8 cellular contexts compared by ENCODE assay signal in genomic region chr10:128011059-128011979, GRCh38.
A peak's percentile ranks its signal among the peaks of the same experiment; 100 is the strongest.
DNase-seq lines count a peak whose midpoint lies in the region; ATAC-seq and TF ChIP-seq lines count a peak whose summit lies in the region.

No MANE protein-coding gene starts in this region.

- H3K36me3 Mint-ChIP-seq in Caco-2 (ENCODE audit: insufficient read depth, unreplicated experiment) (peaks cover 5% of the 10 kb centered on the region), neural progenitor cell (no peaks in the 10 kb centered on the region)
- H3K36me3 Mint-ChIP-seq in activated T-cell treated with anti-CD3 and anti-CD28 coated beads, Interleukin-2, amount 50 U/mL, for 4 hours (ENCODE audit: insufficient read depth) = no peaks in the 10 kb centered on the region

- H2AFZ ChIP-seq in PC-3 (ENCODE audit: low read length) = peak overlapping the region; percentile 67; the same call in 1 of the 2 replicates
- no peak overlapping the region for H2AFZ ChIP-seq in neural progenitor cell (replicated peaks)

- intact Hi-C loops in Caco-2 (cut with micrococcal nuclease; ENCODE audit: unreplicated experiment) = loop anchor here (1.0 to 5.0 kb wide), 4 partner anchors 58 to 294 kb away; no protein-coding TSS in a partner anchor
- intact Hi-C loops in PC-3 (cut with micrococcal nuclease) = loop anchor here (1.0 to 5.0 kb wide), 3 partner anchors 58 to 294 kb away; no protein-coding TSS in a partner anchor

- H3K4me1 ChIP-seq in Caco-2 = no peaks in the 10 kb centered on the region
- peaks cover 12% of the 10 kb centered on the region for H3K4me1 ChIP-seq in PC-3 (ENCODE audit: insufficient read depth, low read length)
- H3K4me1 ChIP-seq in neural progenitor cell = peaks cover 9% of the 10 kb centered on the region

- BruUV-seq in Caco-2 (replicated peaks; lab: Mats Ljungman, UMichigan) = no TSS peak
- BruUV-seq in PC-3 (replicated peaks; lab: Mats Ljungman, UMichigan) = no TSS peak

- H3K36me3 ChIP-seq in Caco-2 (ENCODE audit: control insufficient read depth, insufficient read depth, low read length) (no peaks in the 10 kb centered on the region), PC-3 (ENCODE audit: low read depth, low read length) (no peaks in the 10 kb centered on the region; the same call in 1 of the 2 replicates), neural progenitor cell (no peaks in the 10 kb centered on the region)

- H3K4me3 Mint-ChIP-seq in Caco-2 (ENCODE audit: unreplicated experiment) (no peak overlapping the region), neural progenitor cell (no peak overlapping the region)
- H3K4me3 Mint-ChIP-seq in activated T-cell treated with anti-CD3 and anti-CD28 coated beads, Interleukin-2, amount 50 U/mL, for 4 hours = peak overlapping the region; percentile 19

- H3K9me3 ChIP-seq in Caco-2 (no peaks in the 10 kb centered on the region), PC-3 (ENCODE audit: low read length) (no peaks in the 10 kb centered on the region), neural progenitor cell (ENCODE audit: low read depth) (no peaks in the 10 kb centered on the region)

- DNase-seq in Caco-2 (peak; percentile 71 to 90), PC-3 (peak; percentile 74), fibroblast of pulmonary artery (ENCODE audit: low read depth) (peak; percentile 62), neural progenitor cell (ENCODE audit: low spot score) (peak; percentile 89), superior temporal gyrus (ENCODE audit: extremely low spot score) (peak; percentile 92)
- DNase-seq in activated T-cell treated with anti-CD3 and anti-CD28 coated beads, Interleukin-2, amount 50 U/mL, for 4 hours = peak; percentile 91

- no peak overlapping the region for H3K27ac Mint-ChIP-seq in Caco-2 (ENCODE audit: unreplicated experiment)
- H3K27ac Mint-ChIP-seq in neural progenitor cell = no peak overlapping the region

- H3K79me2 ChIP-seq in PC-3 (ENCODE audit: low read length) = no peaks in the 10 kb centered on the region
- H3K79me2 ChIP-seq in neural progenitor cell (ENCODE audit: low read depth) = no peaks in the 10 kb centered on the region

- H3F3A ChIP-seq in PC-3 (ENCODE audit: low read length, unreplicated experiment) = no peaks in the 10 kb centered on the region
- peaks cover 8% of the 10 kb centered on the region for H3F3A ChIP-seq in neural progenitor cell (ENCODE audit: low read depth)

- no peaks in the 10 kb centered on the region for H3K9me2 ChIP-seq in PC-3 (replicated peaks; ENCODE audit: low read length)

- H3K4me3 ChIP-seq in Caco-2 (ENCODE audit: low read depth, low read length) (no peak overlapping the region), PC-3 (ENCODE audit: low read length) (no peak overlapping the region), fibroblast of pulmonary artery (replicated peaks; ENCODE audit: low read depth, low read length) (no peak overlapping the region), neural progenitor cell (no peak overlapping the region)

- H3K4me1 Mint-ChIP-seq in Caco-2 (ENCODE audit: low read depth, unreplicated experiment) (no peaks in the 10 kb centered on the region), neural progenitor cell (peaks cover 25% of the 10 kb centered on the region)
- H3K4me1 Mint-ChIP-seq in activated T-cell treated with anti-CD3 and anti-CD28 coated beads, Interleukin-2, amount 50 U/mL, for 4 hours (ENCODE audit: low read depth) = peaks cover 7% of the 10 kb centered on the region

- peak overlapping the region; percentile 60 for H3K4me2 ChIP-seq in PC-3 (ENCODE audit: low read length)
- no peak overlapping the region for H3K4me2 ChIP-seq in neural progenitor cell

- ATAC-seq in GM19438 (IDR thresholded peaks at IDR 0.05; ENCODE audit: low read depth, unreplicated experiment) (peak; percentile 85), HG03469 (IDR thresholded peaks at IDR 0.05; ENCODE audit: unreplicated experiment) (peak; percentile 72), PC-3 (peak; percentile 87)
- peak; percentile 89 to 90 for ATAC-seq in activated T-cell treated with anti-CD3 and anti-CD28 coated beads, Interleukin-2, amount 50 U/mL, for 4 hours

- CTCF ChIA-PET in Caco-2 (lab: Charles Lee) = interaction anchor here (0.5 to 2.4 kb wide), 8 partner anchors 9 to 296 kb away, joined by 3 to 21 read pairs (median 4); partner anchors contain the start of gene PTPRE
- CTCF ChIA-PET in PC-3 (lab: Charles Lee) = interaction anchor here (0.6 kb wide), 1 partner anchor 104 kb away, joined by 4 read pairs; the partner anchor contains the start of gene PTPRE

- POLR2A ChIA-PET in Caco-2 (lab: Charles Lee) (no interaction called here), PC-3 (lab: Charles Lee; ENCODE audit: unreplicated experiment) (no interaction called here)

- H4K20me1 ChIP-seq in PC-3 (ENCODE audit: low read length) (no peaks in the 10 kb centered on the region), neural progenitor cell (ENCODE audit: low read depth) (no peaks in the 10 kb centered on the region)

- H3K27ac ChIP-seq in PC-3 (ENCODE audit: low read length) (no peak overlapping the region), neural progenitor cell (no peak overlapping the region)

- H3K27me3 Mint-ChIP-seq in Caco-2 (ENCODE audit: insufficient read depth, unreplicated experiment) (no peaks in the 10 kb centered on the region), neural progenitor cell (ENCODE audit: insufficient read depth, low read depth) (peaks cover 9% of the 10 kb centered on the region)
- peaks cover 11% of the 10 kb centered on the region for H3K27me3 Mint-ChIP-seq in activated T-cell treated with anti-CD3 and anti-CD28 coated beads, Interleukin-2, amount 50 U/mL, for 4 hours (ENCODE audit: low read depth)

- H3K27me3 ChIP-seq in Caco-2 (replicated peaks; ENCODE audit: control insufficient read depth, insufficient read depth, low read length) = peaks cover 2% of the 10 kb centered on the region
- H3K27me3 ChIP-seq in PC-3 (ENCODE audit: low read length) = no peaks in the 10 kb centered on the region
- H3K27me3 ChIP-seq in neural progenitor cell = peaks cover 40% of the 10 kb centered on the region

- no peak overlapping the region for H3K9ac ChIP-seq in PC-3 (ENCODE audit: low read length)
- H3K9ac ChIP-seq in neural progenitor cell = no peak overlapping the region

- TF ChIP-seq CTCF in Caco-2 (IDR thresholded peaks at IDR 0.05; ENCODE audit: insufficient read depth in 1 of 2, low read depth in 1 of 2, low read length in 1 of 2, severe bottlenecking in 1 of 2, unreplicated experiment in 1 of 2) (peak; percentile 95 to 98), PC-3 (conservative IDR thresholded peaks at IDR 0.05; ENCODE audit: low read depth, low read length) (peak; percentile 85), fibroblast of pulmonary artery (IDR thresholded peaks at IDR 0.05; ENCODE audit: low read length, missing control alignments) (peak; percentile 99), neural progenitor cell (IDR thresholded peaks at IDR 0.05) (peak; percentile 92)

- H3K9me3 Mint-ChIP-seq in Caco-2 (ENCODE audit: unreplicated experiment) (no peaks in the 10 kb centered on the region), neural progenitor cell (peaks cover 4% of the 10 kb centered on the region)
- no peaks in the 10 kb centered on the region for H3K9me3 Mint-ChIP-seq in activated T-cell treated with anti-CD3 and anti-CD28 coated beads, Interleukin-2, amount 50 U/mL, for 4 hours
